30 cellular contexts compared by ENCODE assay signal in genomic region chr20:19740503-19740902, GRCh38.
"Had no signal": no experiment of that assay in that cellular context is flagged by ENCODE, and none has a peak within 500 bp of the region (broad histone marks: within the 10 kb centered on the region; RNA-seq: fewer than 3 reads in every experiment).

No MANE protein-coding gene starts in this region.

- DNase-seq: naive thymus-derived CD4-positive, alpha-beta T cell; natural killer cell; occipital lobe; ovary; posterior cingulate gyrus; psoas muscle; right cardiac atrium; spleen; stimulated activated CD4-positive, alpha-beta T cell treated with anti-CD3 and anti-CD28 coated beads, Interleukin-12 subunit alpha, Interleukin-12 subunit beta, amount 100 ng/mL, for 4 hours; stimulated activated CD4-positive, alpha-beta T cell treated with anti-CD3 and anti-CD28 coated beads, Interleukin-1b, Interleukin-23, amount 100 ng/mL, for 48 hours; stimulated activated CD4-positive, alpha-beta T cell treated with anti-CD3 and anti-CD28 coated beads, Interleukin-4, amount 100 ng/mL, for 1 hour; stimulated activated CD4-positive, alpha-beta T cell treated with anti-CD3 and anti-CD28 coated beads, Interleukin-4, amount 100 ng/mL, for 4 hours; stimulated activated CD8-positive, alpha-beta memory T cell treated with anti-CD3 and anti-CD28 coated beads, Interleukin-4, amount 100 ng/mL, for 48 hours; stimulated activated naive CD4-positive, alpha-beta T cell; stimulated activated naive CD8-positive, alpha-beta T cell treated with anti-CD3 and anti-CD28 coated beads, Interleukin-15, amount 100 ng/mL, for 72 hours; stimulated activated naive CD8-positive, alpha-beta T cell treated with anti-CD3 and anti-CD28 coated beads, Interleukin-15, Interleukin-2, amounts not matched to agents 100 U/mL and 50 U/mL, for 24 hours; substantia nigra; testis; tibial artery; transverse colon; upper lobe of left lung had no signal

- H3K9me3 ChIP-seq: ovary, psoas muscle, suprapubic skin, testis, transverse colon, vagina had no signal

- H3K27me3 ChIP-seq: neural progenitor cell, ovary, suprapubic skin, testis, transverse colon, upper lobe of left lung, vagina had no signal

- H3K4me2 ChIP-seq: neural progenitor cell, smooth muscle cell had no signal

- H2AFZ ChIP-seq: neural progenitor cell, parathyroid adenoma had no signal

- H3K4me3 Mint-ChIP-seq: naive thymus-derived CD4-positive, alpha-beta T cell; natural killer cell; nephron; neural progenitor cell; stimulated activated memory B cell treated with anti-CD40 and anti-IgM and Interleukin-4, amounts not matched to agents 10 μg/mL and 1 μg/mL and 100 μg/mL, for 72 hours; stimulated activated naive CD8-positive, alpha-beta T cell treated with anti-CD3 and anti-CD28 coated beads, Interleukin-15, amount 100 ng/mL, for 72 hours had no signal

- H3K36me3 Mint-ChIP-seq: naive thymus-derived CD4-positive, alpha-beta T cell; natural killer cell; neural progenitor cell; stimulated activated memory B cell treated with anti-CD40 and anti-IgM and Interleukin-4, amounts not matched to agents 10 μg/mL and 1 μg/mL and 100 μg/mL, for 72 hours had no signal

- H3K4me1 ChIP-seq: neural progenitor cell, parathyroid adenoma, testis had no signal

- H3K79me2 ChIP-seq: parathyroid adenoma had no signal

- H3K27ac Mint-ChIP-seq: naive thymus-derived CD4-positive, alpha-beta T cell; natural killer cell; nephron; neural progenitor cell; progenitor cell of endocrine pancreas; stimulated activated memory B cell treated with anti-CD40 and anti-IgM and Interleukin-4, amounts not matched to agents 10 μg/mL and 1 μg/mL and 100 μg/mL, for 72 hours; stimulated activated naive CD8-positive, alpha-beta T cell treated with anti-CD3 and anti-CD28 coated beads, Interleukin-15, amount 100 ng/mL, for 72 hours had no signal

- H3K27ac ChIP-seq: neural progenitor cell, ovary, parathyroid adenoma, psoas muscle, skin epidermis, spleen, suprapubic skin, testis, tibial artery, transverse colon, upper lobe of left lung, vagina had no signal

- H3K9me3 Mint-ChIP-seq: natural killer cell; nephron; stimulated activated memory B cell treated with anti-CD40 and anti-IgM and Interleukin-4, amounts not matched to agents 10 μg/mL and 1 μg/mL and 100 μg/mL, for 72 hours had no signal

- H3K9ac ChIP-seq: neural progenitor cell, parathyroid adenoma had no signal

- H3K27me3 Mint-ChIP-seq: progenitor cell of endocrine pancreas had no signal
